In genomic region chr5:38113880-38114279, GRCh38 we compare ENCODE assay signal across 35 cellular contexts.
"Had no signal": no experiment of that assay in that cellular context is flagged by ENCODE, and none has a peak within 500 bp of the region (broad histone marks: within the 10 kb centered on the region; RNA-seq: fewer than 3 reads in every experiment).

No MANE protein-coding gene starts in this region.

- H3K27ac ChIP-seq: adrenal gland, body of pancreas, brain microvascular endothelial cell, breast epithelium, VCaP had no signal

- H3K27me3 ChIP-seq: adrenal gland, body of pancreas, brain microvascular endothelial cell, breast epithelium had no signal

- H3K9me3 Mint-ChIP-seq: activated B cell treated with CpG ODN at 0.5 μM for 24 hours; activated CD4-positive, alpha-beta memory T cell treated with anti-CD3 and anti-CD28 coated beads for 36 hours; activated CD4-positive, alpha-beta T cell treated with anti-CD3 and anti-CD28 coated beads, Interleukin-2, amount 10 ng/mL, durations not matched to agents 24 days and 14 days; activated CD8-positive, alpha-beta T cell treated with anti-CD3 and anti-CD28 coated beads for 36 hours; activated naive CD4-positive, alpha-beta T cell treated with anti-CD3 and anti-CD28 coated beads for 36 hours; activated T-cell treated with anti-CD3 and anti-CD28 coated beads, Interleukin-2, amount 50 U/mL, for 4 hours; activated T-helper 1 cell treated with anti-CD3 and anti-CD28 coated beads, Interleukin-12 subunit alpha, Interleukin-12 subunit beta, Interleukin-2, Interleukin-4 antibody, amounts not matched to agents 30 ng/mL and 10 ng/mL and 1 ng/mL, durations not matched to agents 14 hours and 24 hours and 36 hours; activated T-helper 17 cell treated with anti-CD3 and anti-CD28 coated beads, Interleukin-2, amount 50 U/mL, for 72 hours; T-helper 1 cell treated with Interleukin-12 subunit alpha and Interleukin-12 subunit beta and Interleukin-4 antibody, amounts not matched to agents 30 μg/mL and 1 μg/mL, for 36 hours; T-helper 2 cell treated with Interferon-gamma antibody and Interleukin-4, amounts not matched to agents 5 μg/mL and 100 μg/mL, for 36 hours had no signal

- H3K27me3 Mint-ChIP-seq: activated CD4-positive, alpha-beta T cell treated with anti-CD3 and anti-CD28 coated beads, Interleukin-2, amount 10 ng/mL, durations not matched to agents 24 days and 14 days had no signal

- H3K36me3 ChIP-seq: adrenal gland, brain microvascular endothelial cell, breast epithelium had no signal

- H3K27ac Mint-ChIP-seq: activated B cell treated with CpG ODN at 0.5 μM for 24 hours; activated CD4-positive, alpha-beta memory T cell treated with anti-CD3 and anti-CD28 coated beads for 36 hours; activated CD4-positive, alpha-beta T cell treated with anti-CD3 and anti-CD28 coated beads, Interleukin-2, amount 10 ng/mL, durations not matched to agents 24 days and 14 days; activated CD8-positive, alpha-beta T cell treated with anti-CD3 and anti-CD28 coated beads for 36 hours; activated naive CD4-positive, alpha-beta T cell treated with anti-CD3 and anti-CD28 coated beads for 36 hours; activated naive CD4-positive, alpha-beta T cell treated with anti-CD3 and anti-CD28 coated beads, Interleukin-2, amount 50 U/mL, for 72 hours; activated naive CD8-positive, alpha-beta T cell treated with anti-CD3 and anti-CD28 coated beads for 36 hours; activated T-cell treated with anti-CD3 and anti-CD28 coated beads, Interleukin-2, amount 50 U/mL, for 72 hours; activated T-helper 1 cell treated with anti-CD3 and anti-CD28 coated beads, Interleukin-12 subunit alpha, Interleukin-12 subunit beta, Interleukin-2, Interleukin-4 antibody, amounts not matched to agents 30 ng/mL and 10 ng/mL and 1 ng/mL, durations not matched to agents 14 hours and 24 hours and 36 hours; activated T-helper 17 cell treated with anti-CD3 and anti-CD28 coated beads, Interleukin-2, amount 50 U/mL, for 72 hours; T-helper 1 cell treated with Interleukin-12 subunit alpha and Interleukin-12 subunit beta and Interleukin-4 antibody, amounts not matched to agents 30 μg/mL and 1 μg/mL, for 36 hours; T-helper 2 cell treated with Interferon-gamma antibody and Interleukin-4, amounts not matched to agents 5 μg/mL and 100 μg/mL, for 36 hours had no signal

- H3K36me3 Mint-ChIP-seq: activated CD4-positive, alpha-beta memory T cell treated with anti-CD3 and anti-CD28 coated beads for 36 hours; activated naive CD4-positive, alpha-beta T cell treated with anti-CD3 and anti-CD28 coated beads, Interleukin-2, amount 50 U/mL, for 72 hours; activated naive CD8-positive, alpha-beta T cell treated with anti-CD3 and anti-CD28 coated beads for 36 hours had no signal

- H3K9me3 ChIP-seq: adrenal gland, body of pancreas, breast epithelium had no signal

- H3K4me1 Mint-ChIP-seq: activated B cell treated with CpG ODN at 0.5 μM for 24 hours; activated CD4-positive, alpha-beta T cell treated with anti-CD3 and anti-CD28 coated beads, Interleukin-2, amount 10 ng/mL, durations not matched to agents 24 days and 14 days; activated naive CD8-positive, alpha-beta T cell treated with anti-CD3 and anti-CD28 coated beads for 36 hours; activated T-helper 17 cell treated with anti-CD3 and anti-CD28 coated beads, Interleukin-2, amount 50 U/mL, for 72 hours had no signal

- DNase-seq: activated B cell treated with CpG ODN at 0.5 μM for 24 hours; activated CD4-positive, alpha-beta memory T cell treated with anti-CD3 and anti-CD28 coated beads for 36 hours; activated CD4-positive, alpha-beta T cell treated with anti-CD3 and anti-CD28 coated beads for 4 hours; activated CD4-positive, alpha-beta T cell treated with anti-CD3 and anti-CD28 coated beads, Interleukin-2, amount 10 ng/mL, durations not matched to agents 24 days and 14 days; activated CD4-positive, alpha-beta T cell treated with anti-CD3 and anti-CD28 coated beads, Interleukin-2, amount 50 U/mL, for 1 hour; activated CD4-positive, alpha-beta T cell treated with anti-CD3 and anti-CD28 coated beads, Interleukin-2, amount 50 U/mL, for 4 hours; activated CD4-positive, CD25-positive, alpha-beta regulatory T cell treated with anti-CD3 and anti-CD28 coated beads, Interleukin-2, amount 50 U/mL, for 72 hours; activated CD8-positive, alpha-beta memory T cell treated with anti-CD3 and anti-CD28 coated beads, Interleukin-2, amount 50 U/mL, for 4 hours; activated CD8-positive, alpha-beta T cell treated with anti-CD3 and anti-CD28 coated beads for 36 hours; activated effector memory CD4-positive, alpha-beta T cell treated with anti-CD3 and anti-CD28 coated beads, Interleukin-2, amount 50 U/mL, for 16 hours; activated gamma-delta T cell treated with Interleukin-2 at 50 U/mL for 16 hours; activated naive CD4-positive, alpha-beta T cell; activated naive CD4-positive, alpha-beta T cell treated with anti-CD3 and anti-CD28 coated beads for 36 hours; activated naive CD4-positive, alpha-beta T cell treated with anti-CD3 and anti-CD28 coated beads, Interleukin-2, amount 50 U/mL, for 16 hours; activated naive CD8-positive, alpha-beta T cell treated with anti-CD3 and anti-CD28 coated beads for 36 hours; activated T-cell treated with anti-CD3 and anti-CD28 coated beads for 4 hours; activated T-cell treated with anti-CD3 and anti-CD28 coated beads, Interleukin-2, amount 50 U/mL, for 1 hour; activated T-cell treated with anti-CD3 and anti-CD28 coated beads, Interleukin-2, amount 50 U/mL, for 4 hours; activated T-cell treated with anti-CD3 and anti-CD28 coated beads, Interleukin-2, amount 50 U/mL, for 72 hours; adrenal gland; amniotic stem cell; aorta; body of pancreas; brain microvascular endothelial cell; central memory CD4-positive, alpha-beta T cell; T-helper 1 cell; T-helper 2 cell; T-helper 9 cell had no signal

- ATAC-seq: activated CD8-positive, alpha-beta T cell treated with anti-CD3 and anti-CD28 coated beads for 36 hours; activated naive CD4-positive, alpha-beta T cell treated with anti-CD3 and anti-CD28 coated beads, Interleukin-2, amount 50 U/mL, for 72 hours; activated T-cell treated with anti-CD3 and anti-CD28 coated beads, Interleukin-2, amount 50 U/mL, for 4 hours; activated T-cell treated with anti-CD3 and anti-CD28 coated beads, Interleukin-2, amount 50 U/mL, for 72 hours; activated T-helper 17 cell treated with anti-CD3 and anti-CD28 coated beads, Interleukin-2, amount 50 U/mL, for 72 hours; body of pancreas had no signal

- H3K4me3 Mint-ChIP-seq: activated B cell treated with CpG ODN at 0.5 μM for 24 hours; activated CD4-positive, alpha-beta memory T cell treated with anti-CD3 and anti-CD28 coated beads for 36 hours; activated CD4-positive, alpha-beta T cell treated with anti-CD3 and anti-CD28 coated beads, Interleukin-2, amount 10 ng/mL, durations not matched to agents 24 days and 14 days; activated CD8-positive, alpha-beta T cell treated with anti-CD3 and anti-CD28 coated beads for 36 hours; activated naive CD4-positive, alpha-beta T cell treated with anti-CD3 and anti-CD28 coated beads for 36 hours; activated naive CD8-positive, alpha-beta T cell treated with anti-CD3 and anti-CD28 coated beads for 36 hours; activated T-cell treated with anti-CD3 and anti-CD28 coated beads, Interleukin-2, amount 50 U/mL, for 4 hours; activated T-cell treated with anti-CD3 and anti-CD28 coated beads, Interleukin-2, amount 50 U/mL, for 72 hours; activated T-helper 1 cell treated with anti-CD3 and anti-CD28 coated beads, Interleukin-12 subunit alpha, Interleukin-12 subunit beta, Interleukin-2, Interleukin-4 antibody, amounts not matched to agents 30 ng/mL and 10 ng/mL and 1 ng/mL, durations not matched to agents 14 hours and 24 hours and 36 hours; activated T-helper 17 cell treated with anti-CD3 and anti-CD28 coated beads, Interleukin-2, amount 50 U/mL, for 72 hours; T-helper 1 cell treated with Interleukin-12 subunit alpha and Interleukin-12 subunit beta and Interleukin-4 antibody, amounts not matched to agents 30 μg/mL and 1 μg/mL, for 36 hours; T-helper 2 cell treated with Interferon-gamma antibody and Interleukin-4, amounts not matched to agents 5 μg/mL and 100 μg/mL, for 36 hours had no signal

- H3K4me1 ChIP-seq: adrenal gland, body of pancreas, breast epithelium had no signal

- H3K4me3 ChIP-seq: adrenal gland, body of pancreas, breast epithelium had no signal
